ENCODE assay signal across 1 cellular context in genomic region chr1:182397653-182398388, GRCh38.
TF ChIP-seq lines count a peak whose summit lies in the region.

No MANE protein-coding gene starts in this region.

TF ChIP-seq in HepG2, 621 proteins besides CTCF, POLR2A, EP300 and RAD21:
- TF ChIP-seq ZNF460 (CRISPR knock-in tag; IDR thresholded peaks at IDR 0.05; ENCODE audit: borderline replicate concordance) (no peak), ZNF160 (CRISPR knock-in tag; IDR thresholded peaks at IDR 0.05) (no peak), CEBPB (IDR thresholded peaks at IDR 0.05; ENCODE audit: borderline replicate concordance, low read depth, low read length) (0 out of 2 replicates have a peak, but pooled peaks have one; percentile 8)
TF ChIP-seq in HepG2: peak in this region for 1.
